Comparison of ENCODE assay signal across 10 cellular contexts in genomic region chr2:233480490-233481202, GRCh38.
A peak's percentile ranks its signal among the peaks of the same experiment; 100 is the strongest.
DNase-seq lines count a peak whose midpoint lies in the region; ATAC-seq and TF ChIP-seq lines count a peak whose summit lies in the region.
"Had no signal": no experiment of that assay in that cellular context is flagged by ENCODE, and none has a peak within 500 bp of the region (broad histone marks: within the 10 kb centered on the region; RNA-seq: fewer than 3 reads in every experiment).

No MANE protein-coding gene starts in this region.

- H3K27ac Mint-ChIP-seq in endothelial cell (ENCODE audit: unreplicated experiment) = no peak overlapping the region

- H3K36me3 Mint-ChIP-seq in endothelial cell (ENCODE audit: low read depth, unreplicated experiment) = peaks cover 41% of the 10 kb centered on the region

- H3K27ac ChIP-seq in heart left ventricle (peak overlapping the region in 1 of 12 donors; percentile 60), right atrium auricular region (no peak overlapping the region), WERI-Rb-1 (no peak overlapping the region), lung (ENCODE audit: low read depth in 1 of 2, low read length in 1 of 2) (peak overlapping the region in 1 of 2 donors; percentile 84), aorta (ENCODE audit: low read depth in 1 of 2, low read length in 2 of 2) (no peak overlapping the region)
- H3K27ac ChIP-seq: KMS-11 had no signal

- H3K36me3 ChIP-seq in heart left ventricle = peaks cover 0 to 97% (median 77%) of the 10 kb centered on the region in 9 donors
- peaks cover 61% of the 10 kb centered on the region for H3K36me3 ChIP-seq in right atrium auricular region
- peaks cover 19% of the 10 kb centered on the region for H3K36me3 ChIP-seq in WERI-Rb-1
- H3K36me3 ChIP-seq in lung (ENCODE audit: control insufficient read depth in 2 of 2, insufficient read depth in 2 of 2, low read length in 2 of 2) = peaks cover 9 to 33% of the 10 kb centered on the region in 2 donors
- no peaks in the 10 kb centered on the region for H3K36me3 ChIP-seq in aorta (ENCODE audit: control insufficient read depth in 1 of 2, insufficient read depth in 2 of 2, low read length in 1 of 2)

- peak; percentile 27 to 66 (median 45) for ATAC-seq in heart left ventricle
- peak; percentile 46 for ATAC-seq in lung (ENCODE audit: insufficient read depth, low FRiP score)
- ATAC-seq in aorta (ENCODE audit: low FRiP score) = peak; percentile 26
- no peak for ATAC-seq in HG02759 (IDR thresholded peaks at IDR 0.05; ENCODE audit: unreplicated experiment)

- DNase-seq in heart left ventricle (peak in 2 of 5 donors; percentile 59 to 60), right atrium auricular region (ENCODE audit: low spot score) (no peak), WERI-Rb-1 (peak; percentile 37), lung (ENCODE audit: low spot score) (peak; percentile 84), aorta (peak; percentile 68 to 79), endothelial cell (ENCODE audit: low spot score) (no peak), cortex of kidney (lab: John Stamatoyannopoulos, UW) (no peak)

- H3K9me3 Mint-ChIP-seq in endothelial cell (ENCODE audit: unreplicated experiment) = no peaks in the 10 kb centered on the region

- H3K4me3 ChIP-seq in heart left ventricle (no peak overlapping the region), right atrium auricular region (no peak overlapping the region), WERI-Rb-1 (ENCODE audit: low read depth, low read length) (no peak overlapping the region), lung (no peak overlapping the region), aorta (ENCODE audit: low read length in 2 of 2) (no peak overlapping the region)
- H3K4me3 ChIP-seq: BLaER1 treated with 17β-estradiol and CSF1 and Interleukin-3, amounts not matched to agents 10 nM and 100 nM had no signal

- no peak for TF ChIP-seq POLR2A in heart left ventricle (IDR thresholded peaks at IDR 0.05)

- no peaks in the 10 kb centered on the region for H3K9me3 ChIP-seq in heart left ventricle
- no peaks in the 10 kb centered on the region for H3K9me3 ChIP-seq in right atrium auricular region
- peaks cover 8% of the 10 kb centered on the region for H3K9me3 ChIP-seq in WERI-Rb-1 (ENCODE audit: severe bottlenecking)
- H3K9me3 ChIP-seq in lung (ENCODE audit: control insufficient read depth in 2 of 2, insufficient read depth in 1 of 2, low read length in 1 of 2) = no peaks in the 10 kb centered on the region
- no peaks in the 10 kb centered on the region for H3K9me3 ChIP-seq in aorta (ENCODE audit: control insufficient read depth, low read length)
- H3K9me3 ChIP-seq: BLaER1 treated with 17β-estradiol and CSF1 and Interleukin-3, amounts not matched to agents 10 nM and 100 nM had no signal

- peaks cover 2% of the 10 kb centered on the region for H3K27me3 Mint-ChIP-seq in endothelial cell (ENCODE audit: unreplicated experiment)

- 82 to 86% (median 84%) methylated on average over 21 of the region's 21 CpGs for WGBS in heart left ventricle, 4 donors
- WGBS in lung, 2 donors = 60 to 78% methylated on average over 21 of the region's 21 CpGs
- WGBS in aorta, 2 donors = 74 to 81% methylated on average over 21 of the region's 21 CpGs

- peaks cover 0 to 7% (median 0%) of the 10 kb centered on the region in 12 donors for H3K4me1 ChIP-seq in heart left ventricle
- no peaks in the 10 kb centered on the region for H3K4me1 ChIP-seq in right atrium auricular region
- peaks cover 0 to 5% of the 10 kb centered on the region in 2 donors for H3K4me1 ChIP-seq in lung (ENCODE audit: control insufficient read depth in 2 of 2, insufficient read depth in 2 of 2, low read length in 2 of 2)
- no peaks in the 10 kb centered on the region for H3K4me1 ChIP-seq in aorta (ENCODE audit: control insufficient read depth in 1 of 2, insufficient read depth in 2 of 2, low read length in 2 of 2)

- TF ChIP-seq CTCF in heart left ventricle (IDR thresholded peaks at IDR 0.05) (peak in 1 of 12 donors; percentile 8), right atrium auricular region (IDR thresholded peaks at IDR 0.05) (no peak), WERI-Rb-1 (IDR thresholded peaks at IDR 0.05; ENCODE audit: low read depth, low read length) (peak; percentile 27; the same call in 1 of the 2 replicates), lung (IDR thresholded peaks at IDR 0.05; ENCODE audit: control extremely low read depth, extremely low read depth) (no peak), endothelial cell (IDR thresholded peaks at IDR 0.05; ENCODE audit: unreplicated experiment) (no peak)

- H3K4me1 Mint-ChIP-seq in endothelial cell (ENCODE audit: unreplicated experiment) = no peaks in the 10 kb centered on the region

- H3K4me3 Mint-ChIP-seq in endothelial cell (ENCODE audit: unreplicated experiment) = no peak overlapping the region

- no peaks in the 10 kb centered on the region for H3K27me3 ChIP-seq in heart left ventricle
- H3K27me3 ChIP-seq in right atrium auricular region = no peaks in the 10 kb centered on the region
- H3K27me3 ChIP-seq in WERI-Rb-1 (ENCODE audit: insufficient read depth, low read depth, severe bottlenecking) = no peaks in the 10 kb centered on the region
- H3K27me3 ChIP-seq in lung (ENCODE audit: control insufficient read depth, insufficient read depth) = no peaks in the 10 kb centered on the region
- no peaks in the 10 kb centered on the region for H3K27me3 ChIP-seq in aorta (ENCODE audit: control insufficient read depth in 1 of 2, insufficient read depth in 2 of 2, low read length in 1 of 2)
- H3K27me3 ChIP-seq: BLaER1 treated with 17β-estradiol and CSF1 and Interleukin-3, amounts not matched to agents 10 nM and 100 nM had no signal

- intact Hi-C loops in heart left ventricle (cut with DNase I) = no loop called here
- intact Hi-C loops in aorta (cut with DNase I) = loop anchor here in 1 of 2 donors (10.0 kb wide), 1 partner anchor 224 kb away; no protein-coding TSS in a partner anchor

Comparison
In these comparisons a context has a peak if more than half of its experiments do, and no peak if none do; other contexts are left out.
1. DNase-seq: peak in WERI-Rb-1 (single experiment), lung (single experiment) and aorta (2 of 2); none in right atrium auricular region (single experiment), endothelial cell (single experiment) and cortex of kidney (single experiment).